In the genomic region with DNA sequence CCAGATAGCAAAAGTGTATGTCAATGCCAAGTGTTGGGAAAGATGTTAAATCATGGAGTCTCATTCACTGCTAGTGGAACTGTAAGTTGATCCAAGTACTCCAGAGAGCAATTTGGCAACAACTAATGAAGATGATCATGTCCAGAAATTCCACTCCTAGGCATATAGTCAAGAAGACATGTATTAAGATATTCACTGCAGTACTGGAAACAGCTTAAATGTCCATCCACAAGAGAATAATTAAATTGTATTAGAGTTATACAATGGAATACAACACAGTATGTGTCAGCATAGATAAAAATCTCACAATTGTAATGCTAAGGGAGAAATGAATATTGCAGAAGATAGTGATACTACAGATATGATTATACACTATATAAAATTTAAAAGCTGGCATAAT, we compare ENCODE assay signal across 22 cellular contexts. TPM values are rescaled to one million over a fixed set of nuclear protein-coding genes. Genes with fewer than 3 reads are reported as not detected.
DNase-seq lines count a peak whose midpoint lies in the region; ATAC-seq and TF ChIP-seq lines count a peak whose summit lies in the region.
"Had no signal": no experiment of that assay in that cellular context is flagged by ENCODE, and none has a peak within 500 bp of the region (broad histone marks: within the 10 kb centered on the region; RNA-seq: fewer than 3 reads in every experiment).

No MANE protein-coding gene starts in this region.

- H3K4me2 ChIP-seq in mammary epithelial cell (ENCODE audit: insufficient read depth, low read depth, low read length), result no peak overlapping the region

- H3K79me2 ChIP-seq in mammary epithelial cell (ENCODE audit: insufficient read depth, low read length), result no peaks in the 10 kb centered on the region

- H3K9me3 ChIP-seq in mammary epithelial cell (replicated peaks; ENCODE audit: insufficient read depth, low read length), result no peaks in the 10 kb centered on the region
- H3K9me3 ChIP-seq: gastroesophageal sphincter had no signal

- peaks cover 8% of the 10 kb centered on the region for H3K4me1 Mint-ChIP-seq in MCF 10A (ENCODE audit: insufficient read depth, unreplicated experiment)

- peaks cover 20% of the 10 kb centered on the region for H3K4me1 ChIP-seq in mammary epithelial cell (ENCODE audit: insufficient read depth, low read length)

- no peak overlapping the region for H3K4me3 Mint-ChIP-seq in MCF 10A (ENCODE audit: unreplicated experiment)
- H3K4me3 Mint-ChIP-seq: activated CD4-positive, alpha-beta memory T cell treated with anti-CD3 and anti-CD28 coated beads for 36 hours; activated naive CD8-positive, alpha-beta T cell; activated T-cell treated with anti-CD3 and anti-CD28 coated beads, Interleukin-2, amount 50 U/mL, for 24 hours; dendritic cell treated with granulocyte-macrophage colony-stimulating factor and Interleukin-4, amounts not matched to agents 40 ng/mL and 50 ng/mL, for 4 days; IgD-negative memory B cell; neural crest cell; T-helper 1 cell treated with Interleukin-12 subunit alpha and Interleukin-12 subunit beta and Interleukin-4 antibody, amounts not matched to agents 30 μg/mL and 1 μg/mL, for 36 hours had no signal

- ATAC-seq in HG02938 (IDR thresholded peaks at IDR 0.05; ENCODE audit: unreplicated experiment), result no peak
- no peak for ATAC-seq in HG02870 (IDR thresholded peaks at IDR 0.05; ENCODE audit: unreplicated experiment)
- ATAC-seq: gastroesophageal sphincter had no signal

- no peaks in the 10 kb centered on the region for H3K36me3 ChIP-seq in mammary epithelial cell (ENCODE audit: insufficient read depth, low read length)
- H3K36me3 ChIP-seq: gastroesophageal sphincter, WERI-Rb-1 had no signal

- in situ Hi-C loops in mammary epithelial cell (cut with MboI; ENCODE audit: low sequenced_read_pairs in 2 of 2), result no loop called here

- no peaks in the 10 kb centered on the region for H4K20me1 ChIP-seq in mammary epithelial cell (ENCODE audit: insufficient read depth, low read length)

- BruUV-seq in MCF 10A (replicated peaks; lab: Mats Ljungman, UMichigan), result no TSS peak
- BruUV-seq in mammary epithelial cell (replicated peaks; lab: Mats Ljungman, UMichigan), result no TSS peak

- POLR2A ChIA-PET in MCF 10A (lab: Yijun Ruan, JAX), result interaction anchor here (0.7 to 1.6 kb wide), 2 partner anchors 31 to 37 kb away, joined by 3 read pairs; no protein-coding TSS in a partner anchor

- no peak overlapping the region for H3K27ac Mint-ChIP-seq in MCF 10A (ENCODE audit: low read depth, unreplicated experiment)
- H3K27ac Mint-ChIP-seq: activated CD4-positive, alpha-beta memory T cell treated with anti-CD3 and anti-CD28 coated beads for 36 hours; activated naive CD8-positive, alpha-beta T cell; activated T-cell treated with anti-CD3 and anti-CD28 coated beads, Interleukin-2, amount 50 U/mL, for 24 hours; dendritic cell treated with granulocyte-macrophage colony-stimulating factor and Interleukin-4, amounts not matched to agents 40 ng/mL and 50 ng/mL, for 4 days; T-helper 1 cell treated with Interleukin-12 subunit alpha and Interleukin-12 subunit beta and Interleukin-4 antibody, amounts not matched to agents 30 μg/mL and 1 μg/mL, for 36 hours had no signal

- H3K27me3 Mint-ChIP-seq in MCF 10A (ENCODE audit: insufficient read depth, unreplicated experiment), result no peaks in the 10 kb centered on the region
- H3K27me3 Mint-ChIP-seq: activated CD4-positive, alpha-beta memory T cell treated with anti-CD3 and anti-CD28 coated beads for 36 hours; activated naive CD8-positive, alpha-beta T cell; activated T-cell treated with anti-CD3 and anti-CD28 coated beads, Interleukin-2, amount 50 U/mL, for 24 hours; IgD-negative memory B cell had no signal

- H3K36me3 Mint-ChIP-seq in MCF 10A (ENCODE audit: insufficient read depth, unreplicated experiment), result no peaks in the 10 kb centered on the region
- H3K36me3 Mint-ChIP-seq: activated CD4-positive, alpha-beta memory T cell treated with anti-CD3 and anti-CD28 coated beads for 36 hours; activated naive CD8-positive, alpha-beta T cell; IgD-negative memory B cell had no signal

- intact Hi-C loops in MCF 10A (cut with micrococcal nuclease) (no loop called here), mammary epithelial cell (cut with micrococcal nuclease) (no loop called here)

- no peak for TF ChIP-seq CTCF in MCF 10A (IDR thresholded peaks at IDR 0.05; ENCODE audit: unreplicated experiment)
- no peak for TF ChIP-seq CTCF in mammary epithelial cell (conservative IDR thresholded peaks at IDR 0.05 in 1 of 2, IDR thresholded peaks at IDR 0.05 in 1 of 2; ENCODE audit: extremely low read depth in 1 of 2, insufficient read depth in 1 of 2, low read depth in 1 of 2, low read length in 2 of 2)
- TF ChIP-seq CTCF in fibroblast of pulmonary artery (IDR thresholded peaks at IDR 0.05; ENCODE audit: low read length, missing control alignments), result no peak

- dilution Hi-C loops in mammary epithelial cell (cut with HindIII; ENCODE audit: low sequenced_read_pairs), result loop anchor here (5.0 kb wide), 1 partner anchor 51 kb away; no protein-coding TSS in a partner anchor

- no peak overlapping the region for H3K9ac ChIP-seq in mammary epithelial cell (ENCODE audit: insufficient read depth, low read length)

- DNase-seq in MCF 10A (ENCODE audit: unreplicated experiment), result peak; percentile 55
- no peak for DNase-seq in mammary epithelial cell
- DNase-seq in NCI-H69 (lab: John Stamatoyannopoulos, UW), result peak; percentile 7
- peak; percentile 32 for DNase-seq in fibroblast of pulmonary artery (ENCODE audit: low read depth)
- DNase-seq in stromal cell of bone marrow (ENCODE audit: low read depth), result peak; percentile 62
- DNase-seq in SKM-1 treated with dmso at 0.1 percent for 144 hours (lab: John Stamatoyannopoulos, UW; ENCODE audit: unreplicated experiment), result no peak
- DNase-seq: activated CD4-positive, alpha-beta memory T cell treated with anti-CD3 and anti-CD28 coated beads for 36 hours; activated T-cell treated with anti-CD3 and anti-CD28 coated beads, Interleukin-2, amount 50 U/mL, for 24 hours; left cardiac atrium; MM.1S; NCI-H1694; NCI-H524; WERI-Rb-1 had no signal

- H3K27ac ChIP-seq in mammary epithelial cell (ENCODE audit: insufficient read depth, low read depth, low read length), result no peak overlapping the region
- H3K27ac ChIP-seq: gastroesophageal sphincter, HL-60, WERI-Rb-1 had no signal

- no peak overlapping the region for H3K4me3 ChIP-seq in mammary epithelial cell (replicated peaks in 1 of 3; ENCODE audit: insufficient read depth in 1 of 3, low read depth in 2 of 3, low read length in 3 of 3)
- H3K4me3 ChIP-seq in fibroblast of pulmonary artery (replicated peaks; ENCODE audit: low read depth, low read length), result no peak overlapping the region
- H3K4me3 ChIP-seq: gastroesophageal sphincter had no signal

- no peaks in the 10 kb centered on the region for H3K9me3 Mint-ChIP-seq in MCF 10A (ENCODE audit: unreplicated experiment)
- H3K9me3 Mint-ChIP-seq: activated CD4-positive, alpha-beta memory T cell treated with anti-CD3 and anti-CD28 coated beads for 36 hours; activated T-cell treated with anti-CD3 and anti-CD28 coated beads, Interleukin-2, amount 50 U/mL, for 24 hours; dendritic cell treated with granulocyte-macrophage colony-stimulating factor and Interleukin-4, amounts not matched to agents 40 ng/mL and 50 ng/mL, for 4 days; IgD-negative memory B cell; neural crest cell; T-helper 1 cell treated with Interleukin-12 subunit alpha and Interleukin-12 subunit beta and Interleukin-4 antibody, amounts not matched to agents 30 μg/mL and 1 μg/mL, for 36 hours had no signal

- no peak overlapping the region for H2AFZ ChIP-seq in mammary epithelial cell (ENCODE audit: low read depth, low read length)

- H3K27me3 ChIP-seq in mammary epithelial cell (ENCODE audit: insufficient read depth, low read length), result no peaks in the 10 kb centered on the region
- H3K27me3 ChIP-seq: gastroesophageal sphincter had no signal

- CTCF ChIA-PET in MCF 10A (lab: Yijun Ruan, JAX), result interaction anchor here (0.9 to 4.9 kb wide), 5 partner anchors 8 to 495 kb away, joined by 3 to 33 read pairs (median 7); no protein-coding TSS in a partner anchor
- CTCF ChIA-PET in mammary epithelial cell (lab: Charles Lee; ENCODE audit: low non-redundant PET), result no interaction called here

RNA-seq across cellular contexts. Expression of gene LBH, which starts 15.2 kb away (rescaled TPM):
- total RNA-seq in MCF 10A (2022) (1.1 and 1.7 TPM in 2 replicates), mammary epithelial cell (10 to 100 TPM in 1 of 2 donors, 1 to 10 TPM in 1; 1.2 to 56.5 TPM)
- polyA plus RNA-seq in mammary epithelial cell, result 2.4 TPM
- 6.3 TPM for polyA minus RNA-seq in mammary epithelial cell

Comparison
In these comparisons a context has a peak if more than half of its experiments do, and no peak if none do; other contexts are left out.
1. DNase-seq: peak in MCF 10A (single experiment), NCI-H69 (single experiment), fibroblast of pulmonary artery (single experiment) and stromal cell of bone marrow (single experiment); none in mammary epithelial cell (single experiment) and SKM-1 treated with dmso at 0.1 percent for 144 hours (single experiment).